In genomic region chr19:30631035-30631375, GRCh38 we compare ENCODE assay signal across 21 cellular contexts.
A peak's percentile ranks its signal among the peaks of the same experiment; 100 is the strongest.
DNase-seq lines count a peak whose midpoint lies in the region; ATAC-seq and TF ChIP-seq lines count a peak whose summit lies in the region.
"Had no signal": no experiment of that assay in that cellular context is flagged by ENCODE, and none has a peak within 500 bp of the region (broad histone marks: within the 10 kb centered on the region; RNA-seq: fewer than 3 reads in every experiment).

No MANE protein-coding gene starts in this region.

- intact Hi-C loops in psoas muscle (cut with DNase I): no loop called here

- no peaks in the 10 kb centered on the region for H3K27me3 ChIP-seq in BE2C
- peaks cover 0 to 3% (median 0%) of the 10 kb centered on the region in 3 donors for H3K27me3 ChIP-seq in psoas muscle (ENCODE audit: insufficient read depth in 3 of 3, low read length in 2 of 3)

- H3K27ac ChIP-seq in psoas muscle: no peak overlapping the region

- H3K36me3 ChIP-seq in BE2C (no peaks in the 10 kb centered on the region), psoas muscle (ENCODE audit: insufficient read depth in 1 of 2, low read depth in 1 of 2) (no peaks in the 10 kb centered on the region)

- 82 to 89% (median 83%) methylated on average over 13 of the region's 13 CpGs for WGBS in psoas muscle, 3 donors

- DNase-seq in BE2C (peak; percentile 27), G401 (ENCODE audit: low spot score) (peak; percentile 98), NCI-H82 treated with DMSO at 0.1 percent for 48 hours (lab: John Stamatoyannopoulos, UW; ENCODE audit: unreplicated experiment) (peak; percentile 41), cerebellar nuclear complex (lab: John Stamatoyannopoulos, UW) (peak; percentile 96 to 97), psoas muscle (no peak), NCI-H526 (lab: John Stamatoyannopoulos, UW) (no peak)
- DNase-seq: 8988T; ACHN; CD4-positive, CD25-positive, alpha-beta regulatory T cell; GDM1; NCI-H1092; NCI-H1417 treated with DMSO at 0.1 percent for 48 hours; NCI-H1694 treated with DMSO at 0.1 percent for 48 hours; NCI-H2081; NCI-H446; NCI-H524 treated with DMSO at 0.1 percent for 48 hours; RPMI8226; SHP77 had no signal

- H3K9me3 ChIP-seq in BE2C (no peaks in the 10 kb centered on the region), psoas muscle (no peaks in the 10 kb centered on the region)

- TF ChIP-seq CTCF in BE2C (IDR thresholded peaks at IDR 0.05; ENCODE audit: low read depth, low read length): no peak
- TF ChIP-seq CTCF in psoas muscle (IDR thresholded peaks at IDR 0.05): no peak

- H3K4me1 ChIP-seq in BE2C (0 out of 2 replicates have a peak, but pooled peaks cover 3% of the 10 kb centered on the region), psoas muscle (no peaks in the 10 kb centered on the region)

- TF ChIP-seq POLR2A in GM18505 (IDR thresholded peaks at IDR 0.05; ENCODE audit: borderline replicate concordance, extremely low read depth, insufficient read depth, insufficient read length): no peak

- no peak for ATAC-seq in psoas muscle
- no peak for ATAC-seq in GM18505 (IDR thresholded peaks at IDR 0.05; ENCODE audit: unreplicated experiment)
- ATAC-seq in HG03460 (IDR thresholded peaks at IDR 0.05; ENCODE audit: unreplicated experiment): no peak
- ATAC-seq: GM12878 had no signal

- H3K4me3 ChIP-seq in BE2C (ENCODE audit: low read depth, low read length) (no peak overlapping the region), psoas muscle (no peak overlapping the region)
- H3K4me3 ChIP-seq: GM12878 had no signal

- in situ Hi-C loops in G401 (cut with HindIII; ENCODE audit: low sequenced_read_pairs): no loop called here

Comparison
In these comparisons a context has a peak if more than half of its experiments do, and no peak if none do; other contexts are left out.
1. DNase-seq: peak in BE2C (single experiment), G401 (single experiment), NCI-H82 treated with DMSO at 0.1 percent for 48 hours (single experiment) and cerebellar nuclear complex (2 of 2); none in psoas muscle (0 of 2) and NCI-H526 (0 of 2).